In the genomic region with DNA sequence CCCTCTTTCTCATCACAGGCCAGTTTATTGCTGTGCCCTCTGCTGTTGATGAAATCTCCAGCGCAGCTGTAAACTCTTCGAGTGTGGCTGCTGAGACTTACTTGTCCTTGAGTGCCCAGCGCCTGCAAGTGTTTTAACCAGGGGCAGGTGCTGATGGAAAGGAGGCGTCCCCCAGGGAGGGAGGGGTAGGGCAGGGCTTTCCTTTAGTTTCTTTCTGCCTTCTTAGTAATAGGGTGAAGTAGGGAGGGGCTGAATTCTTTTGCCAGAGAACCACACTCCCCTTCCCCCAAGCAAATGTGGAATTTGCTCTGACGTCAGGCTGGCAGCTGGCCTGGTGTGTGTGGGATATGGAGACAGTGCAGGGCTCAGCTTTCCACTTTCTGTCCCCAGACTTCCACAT, we compare ENCODE assay signal across 8 cellular contexts.
DNase-seq lines count a peak whose midpoint lies in the region; ATAC-seq and TF ChIP-seq lines count a peak whose summit lies in the region.

No MANE protein-coding gene starts in this region.

- no peak overlapping the region for H2AFZ ChIP-seq in neural cell (ENCODE audit: low read depth, low read length)

- H3K9me2 ChIP-seq in neural cell (ENCODE audit: insufficient read depth, low read length) = no peaks in the 10 kb centered on the region

- peaks cover 3% of the 10 kb centered on the region for H3K79me2 ChIP-seq in neural cell (replicated peaks; ENCODE audit: insufficient read depth, low read length)

- H3K36me3 ChIP-seq in neural cell (ENCODE audit: insufficient read depth, low read length) = peaks cover 11% of the 10 kb centered on the region

- H3K9ac ChIP-seq in neural cell (ENCODE audit: low read length) = no peak overlapping the region

- no peak for TF ChIP-seq EP300 in neural cell (conservative IDR thresholded peaks at IDR 0.05; ENCODE audit: poor library complexity, severe bottlenecking)

- H3K9me3 Mint-ChIP-seq in activated T-cell treated with anti-CD3 and anti-CD28 coated beads, Interleukin-2, amount 50 U/mL, for 4 hours = no peaks in the 10 kb centered on the region

- no peak overlapping the region for H3K4me3 Mint-ChIP-seq in activated T-cell treated with anti-CD3 and anti-CD28 coated beads, Interleukin-2, amount 50 U/mL, for 4 hours

- H3K4me3 ChIP-seq in fibroblast of pulmonary artery (replicated peaks; ENCODE audit: low read depth, low read length) = no peak overlapping the region
- H3K4me3 ChIP-seq in neural cell (ENCODE audit: low read length) = no peak overlapping the region

- H4K20me1 ChIP-seq in neural cell (ENCODE audit: insufficient read depth) = no peaks in the 10 kb centered on the region

- TF ChIP-seq RAD21 in neural cell (conservative IDR thresholded peaks at IDR 0.05) = no peak

- TF ChIP-seq CTCF in fibroblast of pulmonary artery (IDR thresholded peaks at IDR 0.05; ENCODE audit: low read length, missing control alignments) (no peak), neural cell (IDR thresholded peaks at IDR 0.05; ENCODE audit: poor library complexity, severe bottlenecking) (peak; percentile 17)

- peaks cover 68% of the 10 kb centered on the region for H3K36me3 Mint-ChIP-seq in activated T-cell treated with anti-CD3 and anti-CD28 coated beads, Interleukin-2, amount 50 U/mL, for 4 hours (ENCODE audit: insufficient read depth)

- no peaks in the 10 kb centered on the region for H3K27me3 Mint-ChIP-seq in activated T-cell treated with anti-CD3 and anti-CD28 coated beads, Interleukin-2, amount 50 U/mL, for 4 hours (ENCODE audit: low read depth)

- DNase-seq in GM04503 (ENCODE audit: low read depth) = peak; percentile 80
- DNase-seq in RPMI7951 (ENCODE audit: low read depth) = peak; percentile 87
- DNase-seq in fibroblast of pulmonary artery (ENCODE audit: low read depth) = peak; percentile 96
- no peak for DNase-seq in mesenteric fat pad (ENCODE audit: low spot score)
- no peak for DNase-seq in activated T-cell treated with anti-CD3 and anti-CD28 coated beads, Interleukin-2, amount 50 U/mL, for 4 hours
- no peak for DNase-seq in T-helper 9 cell

- no peak overlapping the region for H3K27ac ChIP-seq in neural cell (ENCODE audit: low read length)

- no peaks in the 10 kb centered on the region for H3K27me3 ChIP-seq in neural cell (ENCODE audit: insufficient read depth, low read depth, low read length)

- no peak for ATAC-seq in HG03025 (IDR thresholded peaks at IDR 0.05; ENCODE audit: low FRiP score, unreplicated experiment)
- no peak for ATAC-seq in activated T-cell treated with anti-CD3 and anti-CD28 coated beads, Interleukin-2, amount 50 U/mL, for 4 hours

- H3K4me2 ChIP-seq in neural cell (ENCODE audit: low read length) = no peak overlapping the region

- no peaks in the 10 kb centered on the region for H3F3A ChIP-seq in neural cell (ENCODE audit: insufficient read depth, low read length, poor library complexity, severe bottlenecking)

- no peaks in the 10 kb centered on the region for H3K9me3 ChIP-seq in neural cell (ENCODE audit: low read length)

- peaks cover 5% of the 10 kb centered on the region for H3K4me1 Mint-ChIP-seq in activated T-cell treated with anti-CD3 and anti-CD28 coated beads, Interleukin-2, amount 50 U/mL, for 4 hours (ENCODE audit: low read depth)

TF ChIP-seq in neural cell, 6 proteins besides CTCF, POLR2A, EP300 and RAD21:
- TF ChIP-seq REST (IDR thresholded peaks at IDR 0.05; ENCODE audit: borderline replicate concordance) = no peak
- TF ChIP-seq SMC3 (conservative IDR thresholded peaks at IDR 0.05; ENCODE audit: poor library complexity) = no peak
- TF ChIP-seq MXI1 (conservative IDR thresholded peaks at IDR 0.05; ENCODE audit: poor library complexity, severe bottlenecking) = no peak
- TF ChIP-seq EZH2 (IDR thresholded peaks at IDR 0.05; ENCODE audit: borderline replicate concordance, insufficient read depth, low read length, poor library complexity, severe bottlenecking) = no peak
- TF ChIP-seq POLR2AphosphoS5 (IDR thresholded peaks at IDR 0.05) = no peak
- no peak for TF ChIP-seq TAF1 (IDR thresholded peaks at IDR 0.05; ENCODE audit: low read depth)

Comparison
In these comparisons a context has a peak if more than half of its experiments do, and no peak if none do; other contexts are left out.
1. DNase-seq: peak in GM04503 (single experiment), RPMI7951 (single experiment) and fibroblast of pulmonary artery (single experiment); none in mesenteric fat pad (single experiment), activated T-cell treated with anti-CD3 and anti-CD28 coated beads, Interleukin-2, amount 50 U/mL, for 4 hours (single experiment) and T-helper 9 cell (single experiment).